10 cellular contexts compared by ENCODE assay signal in genomic region chr5:159206368-159206767, GRCh38. TPM values are rescaled to one million over a fixed set of nuclear protein-coding genes. Genes with fewer than 3 reads are reported as not detected.
DNase-seq lines count a peak whose midpoint lies in the region; ATAC-seq and TF ChIP-seq lines count a peak whose summit lies in the region.
"Had no signal": no experiment of that assay in that cellular context is flagged by ENCODE, and none has a peak within 500 bp of the region (broad histone marks: within the 10 kb centered on the region; RNA-seq: fewer than 3 reads in every experiment).

No MANE protein-coding gene starts in this region.

- peak overlapping the region; percentile 81 for H3K4me2 ChIP-seq in hepatocyte

- H3K9me2 ChIP-seq in hepatocyte (replicated peaks; ENCODE audit: insufficient read depth), result no peaks in the 10 kb centered on the region

- peaks cover 25% of the 10 kb centered on the region for H3K4me1 ChIP-seq in hepatocyte (ENCODE audit: insufficient read depth)
- peaks cover 7% of the 10 kb centered on the region for H3K4me1 ChIP-seq in stomach smooth muscle (ENCODE audit: control insufficient read depth, insufficient read depth, low read length)

- no peak for ATAC-seq in activated CD4-positive, alpha-beta T cell treated with anti-CD3 and anti-CD28 coated beads for 36 hours
- no peak for ATAC-seq in activated CD8-positive, alpha-beta T cell treated with anti-CD3 and anti-CD28 coated beads, Interleukin-2, amount 10 ng/mL, durations not matched to agents 7 days and 5 days
- ATAC-seq: esophagus mucosa had no signal

- H3K27me3 Mint-ChIP-seq in activated CD4-positive, alpha-beta T cell treated with anti-CD3 and anti-CD28 coated beads for 36 hours, result no peaks in the 10 kb centered on the region
- no peaks in the 10 kb centered on the region for H3K27me3 Mint-ChIP-seq in activated CD8-positive, alpha-beta T cell treated with anti-CD3 and anti-CD28 coated beads, Interleukin-2, amount 10 ng/mL, durations not matched to agents 7 days and 5 days (ENCODE audit: low read depth)

- H2AFZ ChIP-seq in hepatocyte, result no peak overlapping the region

- POLR2A ChIA-PET in activated CD4-positive, alpha-beta T cell treated with anti-CD3 and anti-CD28 coated beads for 36 hours (lab: Charles Lee), result interaction anchor here (1.2 kb wide), 1 partner anchor 28 kb away, joined by 3 read pairs; no protein-coding TSS in a partner anchor
- POLR2A ChIA-PET in activated CD8-positive, alpha-beta T cell treated with anti-CD3 and anti-CD28 coated beads, Interleukin-2, amount 10 ng/mL, durations not matched to agents 7 days and 5 days (lab: Charles Lee), result interaction anchor here (1.2 to 2.4 kb wide), 2 partner anchors 56 to 803 kb away, joined by 3 to 13 read pairs; partner anchors contain the start of genes TTC1 and UBLCP1

- peaks cover 52% of the 10 kb centered on the region for H3K36me3 Mint-ChIP-seq in activated CD4-positive, alpha-beta T cell treated with anti-CD3 and anti-CD28 coated beads for 36 hours (ENCODE audit: low read depth)
- peaks cover 47% of the 10 kb centered on the region for H3K36me3 Mint-ChIP-seq in activated CD8-positive, alpha-beta T cell treated with anti-CD3 and anti-CD28 coated beads, Interleukin-2, amount 10 ng/mL, durations not matched to agents 7 days and 5 days (ENCODE audit: low read depth)

- intact Hi-C loops in activated CD4-positive, alpha-beta T cell treated with anti-CD3 and anti-CD28 coated beads for 36 hours (cut with DNase I, micrococcal nuclease), result loop anchor here (2.0 to 10.0 kb wide), 9 partner anchors 22 to 1934 kb away; partner anchors contain the start of genes CLINT1 (in 1 of the 2), PWWP2A (in 1 of the 2), SLU7 (in 1 of the 2) and TTC1 (in 1 of the 2)

- peak overlapping the region; percentile 100 for H3K27ac Mint-ChIP-seq in activated CD4-positive, alpha-beta T cell treated with anti-CD3 and anti-CD28 coated beads for 36 hours
- peak overlapping the region; percentile 97 for H3K27ac Mint-ChIP-seq in activated CD8-positive, alpha-beta T cell treated with anti-CD3 and anti-CD28 coated beads, Interleukin-2, amount 10 ng/mL, durations not matched to agents 7 days and 5 days

- peak overlapping the region in 1 of 2 donors; percentile 92 for H3K9ac ChIP-seq in stomach smooth muscle (ENCODE audit: low read length in 2 of 2)

- no peak for DNase-seq in activated CD4-positive, alpha-beta T cell treated with anti-CD3 and anti-CD28 coated beads for 36 hours
- no peak for DNase-seq in activated CD4-positive, alpha-beta T cell treated with anti-CD3 and anti-CD28 coated beads, Interleukin-2, amount 50 U/mL, for 1 hour
- no peak for DNase-seq in activated CD8-positive, alpha-beta T cell treated with anti-CD3 and anti-CD28 coated beads, Interleukin-2, amount 10 ng/mL, durations not matched to agents 7 days and 5 days
- no peak for DNase-seq in hepatocyte (ENCODE audit: low spot score)
- no peak for DNase-seq in stimulated activated CD4-positive, alpha-beta T cell treated with anti-CD3 and anti-CD28 coated beads, Interleukin-4, amount 100 ng/mL, for 1 hour
- DNase-seq in NCI-H2171 (lab: John Stamatoyannopoulos, UW), result no peak
- DNase-seq in Ammon's horn (ENCODE audit: low spot score), result no peak
- DNase-seq: AML-193 had no signal

- H3K4me3 Mint-ChIP-seq in activated CD4-positive, alpha-beta T cell treated with anti-CD3 and anti-CD28 coated beads for 36 hours, result peak overlapping the region; percentile 100
- peak overlapping the region; percentile 93 for H3K4me3 Mint-ChIP-seq in activated CD8-positive, alpha-beta T cell treated with anti-CD3 and anti-CD28 coated beads, Interleukin-2, amount 10 ng/mL, durations not matched to agents 7 days and 5 days

- H3K4me3 ChIP-seq in hepatocyte (peak overlapping the region; percentile 77), stomach smooth muscle (ENCODE audit: low read length in 2 of 2) (peak overlapping the region; percentile 83 to 86)

- H3K36me3 ChIP-seq in hepatocyte (replicated peaks; ENCODE audit: insufficient read depth, low read depth), result no peaks in the 10 kb centered on the region
- no peaks in the 10 kb centered on the region for H3K36me3 ChIP-seq in stomach smooth muscle (ENCODE audit: control insufficient read depth in 2 of 2, insufficient read depth in 2 of 2, low read length in 2 of 2)

- 66% methylated on average over 2 of the region's 2 CpGs for WGBS in hepatocyte (ENCODE audit: low lambda C conversion rate, missing lambda C conversion rate)

- peaks cover 50% of the 10 kb centered on the region for H4K20me1 ChIP-seq in hepatocyte (ENCODE audit: insufficient read depth, poor library complexity, severe bottlenecking)

- H3K9me3 ChIP-seq in hepatocyte (ENCODE audit: low read depth), result no peaks in the 10 kb centered on the region
- H3K9me3 ChIP-seq in stomach smooth muscle (ENCODE audit: control insufficient read depth in 2 of 2, low read length in 2 of 2), result no peaks in the 10 kb centered on the region

- no peaks in the 10 kb centered on the region for H3K9me3 Mint-ChIP-seq in activated CD4-positive, alpha-beta T cell treated with anti-CD3 and anti-CD28 coated beads for 36 hours (ENCODE audit: low read depth)
- H3K9me3 Mint-ChIP-seq in activated CD8-positive, alpha-beta T cell treated with anti-CD3 and anti-CD28 coated beads, Interleukin-2, amount 10 ng/mL, durations not matched to agents 7 days and 5 days (ENCODE audit: insufficient read depth), result no peaks in the 10 kb centered on the region

- H3K4me1 Mint-ChIP-seq in activated CD4-positive, alpha-beta T cell treated with anti-CD3 and anti-CD28 coated beads for 36 hours, result peaks cover 54% of the 10 kb centered on the region
- H3K4me1 Mint-ChIP-seq in activated CD8-positive, alpha-beta T cell treated with anti-CD3 and anti-CD28 coated beads, Interleukin-2, amount 10 ng/mL, durations not matched to agents 7 days and 5 days (ENCODE audit: low read depth), result peaks cover 58% of the 10 kb centered on the region

- peaks cover 78% of the 10 kb centered on the region for H3K79me2 ChIP-seq in hepatocyte

- H3K27ac ChIP-seq in hepatocyte (peak overlapping the region; percentile 98), stomach smooth muscle (ENCODE audit: low read length) (peak overlapping the region; percentile 0)

- CTCF ChIA-PET in activated CD4-positive, alpha-beta T cell treated with anti-CD3 and anti-CD28 coated beads for 36 hours (lab: Charles Lee), result interaction anchor here (0.5 to 3.1 kb wide), 10 partner anchors 8 to 51 kb away, joined by 3 to 22 read pairs (median 5); no protein-coding TSS in a partner anchor
- CTCF ChIA-PET in activated CD8-positive, alpha-beta T cell treated with anti-CD3 and anti-CD28 coated beads, Interleukin-2, amount 10 ng/mL, durations not matched to agents 7 days and 5 days (lab: Charles Lee), result interaction anchor here (0.8 to 1.6 kb wide), 4 partner anchors 12 to 99 kb away, joined by 3 to 5 read pairs (median 3); no protein-coding TSS in a partner anchor

- no peak for TF ChIP-seq CTCF in hepatocyte (IDR thresholded peaks at IDR 0.05; ENCODE audit: poor library complexity)

- H3K27me3 ChIP-seq in hepatocyte, result no peaks in the 10 kb centered on the region
- no peaks in the 10 kb centered on the region for H3K27me3 ChIP-seq in stomach smooth muscle (ENCODE audit: control insufficient read depth in 1 of 2, insufficient read depth in 2 of 2, low read length in 2 of 2)

RNA-seq across cellular contexts. Expression of gene RNF145, which starts 3.0 kb away (rescaled TPM):
- 10 to 100 TPM; 81.9 to 87.5 TPM for total RNA-seq in activated CD4-positive, alpha-beta T cell treated with anti-CD3 and anti-CD28 coated beads for 36 hours
- 100 to 1,000 TPM; 140 to 143 TPM for total RNA-seq in activated CD8-positive, alpha-beta T cell treated with anti-CD3 and anti-CD28 coated beads, Interleukin-2, amount 10 ng/mL, durations not matched to agents 7 days and 5 days
- total RNA-seq in hepatocyte, result 36.2 and 37.4 TPM in 2 replicates
- 13.0 and 15.1 TPM in 2 replicates for polyA plus RNA-seq in hepatocyte

RNA-seq across cellular contexts. Expression of gene UBLCP1, which starts 56.7 kb away (rescaled TPM):
- total RNA-seq in activated CD4-positive, alpha-beta T cell treated with anti-CD3 and anti-CD28 coated beads for 36 hours, result 10 to 100 TPM; 26.0 to 31.0 TPM
- 10 to 100 TPM; 27.8 to 28.4 TPM for total RNA-seq in activated CD8-positive, alpha-beta T cell treated with anti-CD3 and anti-CD28 coated beads, Interleukin-2, amount 10 ng/mL, durations not matched to agents 7 days and 5 days
- 20.2 and 28.9 TPM in 2 replicates for total RNA-seq in hepatocyte
- 19.3 and 24.4 TPM in 2 replicates for polyA plus RNA-seq in hepatocyte
